Comparison of ENCODE assay signal across 8 cellular contexts in the genomic region with DNA sequence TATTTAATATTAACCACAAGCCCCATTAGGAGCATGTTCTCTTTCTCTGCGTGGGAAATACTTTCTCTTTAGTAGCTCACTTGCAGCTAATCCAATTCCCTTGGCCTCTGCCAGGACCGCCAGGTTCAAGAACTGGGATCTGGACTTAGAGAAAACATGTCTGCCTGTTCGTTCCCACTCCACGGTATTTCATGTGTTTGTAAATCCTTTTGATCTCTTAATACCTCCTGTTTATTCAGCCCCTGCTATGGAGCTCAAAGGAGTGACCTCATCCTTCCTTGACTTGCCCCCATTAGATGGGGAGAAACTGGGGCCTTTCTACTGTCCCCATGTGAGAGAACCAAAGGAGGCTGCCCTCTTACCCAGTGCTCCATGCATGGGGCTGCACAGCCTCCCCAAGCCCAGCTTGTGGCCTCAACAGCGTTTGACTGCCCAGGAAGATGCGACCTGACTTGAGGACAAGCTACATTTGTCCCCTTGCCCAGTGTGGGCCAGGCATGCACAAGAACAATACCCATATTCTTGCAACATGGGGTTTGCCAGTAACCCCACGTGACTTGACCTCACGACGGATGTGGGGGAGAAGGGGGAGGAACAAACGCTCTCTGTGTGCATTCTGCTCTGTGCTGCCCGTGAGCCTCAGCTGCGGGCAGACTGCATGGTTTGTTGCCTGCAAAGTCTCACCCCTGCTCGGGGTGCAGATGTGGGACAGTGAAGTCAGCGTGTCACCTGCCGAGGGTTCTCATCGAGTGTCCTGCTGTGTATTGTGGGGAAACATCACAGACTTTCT. TPM values are rescaled to one million over a fixed set of nuclear protein-coding genes. Genes with fewer than 3 reads are reported as not detected.
DNase-seq lines count a peak whose midpoint lies in the region; ATAC-seq, FAIRE-seq and TF ChIP-seq lines count a peak whose summit lies in the region.

No MANE protein-coding gene starts in this region.

- H3K27ac ChIP-seq in WERI-Rb-1 (no peak overlapping the region), body of pancreas (peak overlapping the region; percentile 35 to 74 (median 70))

- FAIRE-seq in GM12891 (lab: Jason Lieb, UNC): peak; percentile 99

- H3K36me3 ChIP-seq in WERI-Rb-1 (no peaks in the 10 kb centered on the region), body of pancreas (replicated peaks in 1 of 2; ENCODE audit: insufficient read depth in 1 of 2, low read depth in 2 of 2) (peaks cover 0 to under 1% of the 10 kb centered on the region in 2 donors)

- DNase-seq in GM12891 (ENCODE audit: insufficient read length, low spot score): peak; percentile 58
- DNase-seq in WERI-Rb-1: peak; percentile 62
- peak; percentile 52 to 80 (median 64) for DNase-seq in body of pancreas
- peak; percentile 77 for DNase-seq in left kidney (ENCODE audit: low read depth, low spot score)
- DNase-seq in stimulated activated CD4-positive, alpha-beta T cell treated with anti-CD3 and anti-CD28 coated beads, TNF-alpha, amount 100 ng/mL, for 1 hour (ENCODE audit: low read depth in 3 of 3, low spot score in 1 of 3): peak; percentile 20 to 43 (median 34)
- no peak for DNase-seq in glomerular visceral epithelial cell (ENCODE audit: extremely low spot score)
- no peak for DNase-seq in SHP77 treated with DMSO at 0.1 percent for 48 hours (lab: John Stamatoyannopoulos, UW)

- ATAC-seq in HG03378 (IDR thresholded peaks at IDR 0.05; ENCODE audit: unreplicated experiment): peak; percentile 51
- peak; percentile 59 for ATAC-seq in body of pancreas

- H3K4me1 ChIP-seq in body of pancreas: peaks cover 81% of the 10 kb centered on the region

- TF ChIP-seq POLR2A in GM12891 (IDR thresholded peaks at IDR 0.05; ENCODE audit: low read depth, low read length) (no peak), body of pancreas (IDR thresholded peaks at IDR 0.05) (peak in 2 of 3 donors; percentile 25 to 41)

- WGBS in body of pancreas, 2 donors: 41 to 58% methylated on average over 11 to 16 of the region's 16 CpGs

- H3K9me3 ChIP-seq in WERI-Rb-1 (ENCODE audit: severe bottlenecking): no peaks in the 10 kb centered on the region
- H3K9me3 ChIP-seq in body of pancreas: no peaks in the 10 kb centered on the region

- intact Hi-C loops in body of pancreas (cut with DNase I): no loop called here

- no peak for TF ChIP-seq CTCF in WERI-Rb-1 (IDR thresholded peaks at IDR 0.05; ENCODE audit: low read depth, low read length)
- no peak for TF ChIP-seq CTCF in body of pancreas (IDR thresholded peaks at IDR 0.05)

- H3K27me3 ChIP-seq in WERI-Rb-1 (ENCODE audit: insufficient read depth, low read depth, severe bottlenecking) (no peaks in the 10 kb centered on the region), body of pancreas (no peaks in the 10 kb centered on the region)

- peak overlapping the region; percentile 7; the same call in 1 of the 2 replicates for H3K4me3 ChIP-seq in WERI-Rb-1 (ENCODE audit: low read depth, low read length)
- H3K4me3 ChIP-seq in body of pancreas: no peak overlapping the region

TF ChIP-seq in GM12891, 5 proteins besides CTCF, POLR2A, EP300 and RAD21:
- TF ChIP-seq POLR2AphosphoS5 (IDR thresholded peaks at IDR 0.05; ENCODE audit: low read depth, low read length) (no peak; the same call in 1 of the 2 replicates), POU2F2 (IDR thresholded peaks at IDR 0.05; ENCODE audit: low read depth, low read length) (no peak), SPI1 (IDR thresholded peaks at IDR 0.05; ENCODE audit: low read depth, low read length) (0 out of 2 replicates have a peak, but pooled peaks have one; percentile 29), PAX5 (IDR thresholded peaks at IDR 0.05; ENCODE audit: insufficient read depth, low read length, severe bottlenecking) (no peak)
TF ChIP-seq in GM12891: peak in this region for 1.

RNA-seq across cellular contexts. Expression of a gene that starts 30.3 kb away (rescaled TPM):
- polyA plus RNA-seq in GM12891 (2012; ENCODE audit: low read depth, missing spikeins): 7.8 TPM
- total RNA-seq in body of pancreas: 10 to 100 TPM; 66.6 to 91.3 TPM

Comparison
In these comparisons a context has a peak if more than half of its experiments do, and no peak if none do; other contexts are left out.
1. DNase-seq: peak in GM12891 (single experiment), WERI-Rb-1 (single experiment), body of pancreas (4 of 4), left kidney (single experiment) and stimulated activated CD4-positive, alpha-beta T cell treated with anti-CD3 and anti-CD28 coated beads, TNF-alpha, amount 100 ng/mL, for 1 hour (3 of 3); none in glomerular visceral epithelial cell (single experiment) and SHP77 treated with DMSO at 0.1 percent for 48 hours (single experiment).